ENCODE assay signal across 9 cellular contexts in genomic region chr19:48713864-48714755, GRCh38. TPM values are rescaled to one million over a fixed set of nuclear protein-coding genes. Genes with fewer than 3 reads are reported as not detected.
A peak's percentile ranks its signal among the peaks of the same experiment; 100 is the strongest.
DNase-seq lines count a peak whose midpoint lies in the region; ATAC-seq, FAIRE-seq and TF ChIP-seq lines count a peak whose summit lies in the region.
"Had no signal": no experiment of that assay in that cellular context is flagged by ENCODE, and none has a peak within 500 bp of the region (broad histone marks: within the 10 kb centered on the region; RNA-seq: fewer than 3 reads in every experiment).

No MANE protein-coding gene starts in this region.

- H3K4me3 ChIP-seq in AG09309 (ENCODE audit: control insufficient read depth, low read depth, low read length) (peak overlapping the region; percentile 86), keratinocyte (ENCODE audit: control insufficient read depth in 2 of 3, extremely low read depth in 1 of 3, insufficient read depth in 2 of 3, low read depth in 1 of 3, low read length in 3 of 3) (peak overlapping the region; percentile 71 to 94 (median 81))
- H3K4me3 ChIP-seq: SJCRH30 had no signal

- peak overlapping the region; percentile 96 for H2AFZ ChIP-seq in keratinocyte (ENCODE audit: control insufficient read depth, low read length)

- H3K4me1 ChIP-seq in keratinocyte (ENCODE audit: control insufficient read depth, extremely low read depth, insufficient read depth, low read length): peaks cover 30% of the 10 kb centered on the region
- H3K4me1 ChIP-seq: SJCRH30 had no signal

- TF ChIP-seq CTCF in AG09309 (IDR thresholded peaks at IDR 0.05; ENCODE audit: control insufficient read depth, insufficient read depth, low read depth, low read length, missing control alignments): no peak
- peak in 1 of 3 experiments; percentile 10 for TF ChIP-seq CTCF in keratinocyte (optimal IDR thresholded peaks at IDR 0.05 in 1 of 3, IDR thresholded peaks at IDR 0.05 in 1 of 3, conservative IDR thresholded peaks at IDR 0.05 in 1 of 3; ENCODE audit: extremely low read depth in 1 of 3, insufficient read depth in 2 of 3, low read length in 3 of 3)

- ATAC-seq in GM19023 (IDR thresholded peaks at IDR 0.05; ENCODE audit: unreplicated experiment) (peak; percentile 86), HG03196 (IDR thresholded peaks at IDR 0.05; ENCODE audit: unreplicated experiment) (peak; percentile 87)
- peak; percentile 91 to 92 for ATAC-seq in activated CD4-positive, CD25-positive, alpha-beta regulatory T cell treated with anti-CD3 and anti-CD28 coated beads, Interleukin-2, amount 50 U/mL, for 24 hours

- H3K4me2 ChIP-seq in keratinocyte (ENCODE audit: control insufficient read depth, extremely low read depth, insufficient read depth, low read depth, low read length): peak overlapping the region; percentile 96

- dilution Hi-C loops in keratinocyte (cut with MboI; ENCODE audit: extremely low pct_ligation_motif_present, low sequenced_read_pairs): no loop called here

- H3K27ac ChIP-seq in keratinocyte (ENCODE audit: control insufficient read depth, insufficient read depth, low read length): peak overlapping the region; percentile 71
- H3K27ac ChIP-seq: SJCRH30 had no signal

- no peaks in the 10 kb centered on the region for H3K9me1 ChIP-seq in keratinocyte (ENCODE audit: control insufficient read depth, extremely low read depth, insufficient read depth, low read length)

- H3K36me3 ChIP-seq in keratinocyte (ENCODE audit: control insufficient read depth in 2 of 2, extremely low read depth in 1 of 2, insufficient read depth in 2 of 2, low read length in 2 of 2): no peaks in the 10 kb centered on the region

- peak; percentile 75 for FAIRE-seq in keratinocyte (lab: Jason Lieb, UNC)

- H3K79me2 ChIP-seq in keratinocyte (ENCODE audit: control insufficient read depth, insufficient read depth, low read length): peaks cover 4% of the 10 kb centered on the region

- H3K9ac ChIP-seq in keratinocyte (ENCODE audit: control insufficient read depth, extremely low read depth, insufficient read depth, low read length): peak overlapping the region; percentile 80

- no peaks in the 10 kb centered on the region for H3K9me3 ChIP-seq in keratinocyte (ENCODE audit: control insufficient read depth, low read depth, low read length)
- H3K9me3 ChIP-seq: SJCRH30 had no signal

- DNase-seq in AG09309 (ENCODE audit: low read depth) (peak; percentile 96), NCI-H345 treated with DMSO at 0.1 percent for 48 hours (lab: John Stamatoyannopoulos, UW; ENCODE audit: unreplicated experiment) (peak; percentile 95), cerebellar nuclear complex (lab: John Stamatoyannopoulos, UW) (peak; percentile 95 to 97), keratinocyte (ENCODE audit: low read depth, low spot score) (peak; percentile 96)
- DNase-seq in stimulated activated CD4-positive, alpha-beta T cell treated with anti-CD3 and anti-CD28 coated beads, Interleukin-12 subunit alpha, Interleukin-12 subunit beta, amount 100 ng/mL, for 48 hours (ENCODE audit: low read depth in 2 of 3, low spot score in 1 of 3): peak; percentile 97 to 99 (median 98)

- no peaks in the 10 kb centered on the region for H3K27me3 ChIP-seq in keratinocyte (ENCODE audit: control insufficient read depth, extremely low read depth, insufficient read depth, low read length)
- H3K27me3 ChIP-seq: SJCRH30 had no signal

- no peaks in the 10 kb centered on the region for H4K20me1 ChIP-seq in keratinocyte (ENCODE audit: control insufficient read depth, extremely low read depth, insufficient read depth, low read length)

RNA-seq across cellular contexts. Expression of gene MAMSTR, which starts 5.4 kb away (rescaled TPM):
- polyA plus RNA-seq in keratinocyte: 0.35 to 0.39 TPM (median 0.37 TPM) in 3 replicates
- not detected for polyA plus RNA-seq in keratinocyte (2011; ENCODE audit: low read depth)
- 0.23 and 0.35 TPM in 2 replicates for polyA plus RNA-seq in keratinocyte (2011; cell fraction: cytosol; rRNA removed)
- polyA plus RNA-seq in keratinocyte (2011; cell fraction: nucleus; rRNA removed): 0.39 and 0.87 TPM in 2 replicates
- 0.18 and 0.55 TPM in 2 replicates for polyA plus RNA-seq in keratinocyte (2012; ENCODE audit: low replicate concordance)
- 0.48 to 1.2 TPM (median 0.66 TPM) in 3 replicates for polyA minus RNA-seq in keratinocyte
- polyA minus RNA-seq in keratinocyte (2011; cell fraction: cytosol; rRNA and poly(A)+ RNA removed): not detected
- 0.21 TPM in 1 of 2 replicates, not detected in the other for polyA minus RNA-seq in keratinocyte (2011; cell fraction: nucleus; rRNA and poly(A)+ RNA removed)

RNA-seq across cellular contexts. Expression of gene FUT2, which starts 18.3 kb away (rescaled TPM):
- 2.3 to 4.0 TPM (median 3.7 TPM) in 3 replicates for polyA plus RNA-seq in keratinocyte
- 0.39 TPM for polyA plus RNA-seq in keratinocyte (2011; ENCODE audit: low read depth)
- 2.5 and 2.8 TPM in 2 replicates for polyA plus RNA-seq in keratinocyte (2011; cell fraction: cytosol; rRNA removed)
- polyA plus RNA-seq in keratinocyte (2011; cell fraction: nucleus; rRNA removed): 8.3 and 8.5 TPM in 2 replicates
- 4.2 and 4.4 TPM in 2 replicates for polyA plus RNA-seq in keratinocyte (2012; ENCODE audit: low replicate concordance)
- 3.7 to 4.8 TPM (median 4.5 TPM) in 3 replicates for polyA minus RNA-seq in keratinocyte
- polyA minus RNA-seq in keratinocyte (2011; cell fraction: cytosol; rRNA and poly(A)+ RNA removed): 7.1 TPM
- 10.2 and 10.8 TPM in 2 replicates for polyA minus RNA-seq in keratinocyte (2011; cell fraction: nucleus; rRNA and poly(A)+ RNA removed)

RNA-seq across cellular contexts. Expression of gene RASIP1, which starts 26.3 kb away (rescaled TPM):
- polyA plus RNA-seq in keratinocyte: 2.2 to 4.8 TPM (median 2.3 TPM) in 3 replicates
- polyA plus RNA-seq in keratinocyte (2011; ENCODE audit: low read depth): 0.84 TPM
- 1.5 and 3.1 TPM in 2 replicates for polyA plus RNA-seq in keratinocyte (2011; cell fraction: cytosol; rRNA removed)
- polyA plus RNA-seq in keratinocyte (2011; cell fraction: nucleus; rRNA removed): 4.1 and 5.3 TPM in 2 replicates
- 2.1 and 4.4 TPM in 2 replicates for polyA plus RNA-seq in keratinocyte (2012; ENCODE audit: low replicate concordance)
- 1.6 to 4.1 TPM (median 1.8 TPM) in 3 replicates for polyA minus RNA-seq in keratinocyte
- polyA minus RNA-seq in keratinocyte (2011; cell fraction: cytosol; rRNA and poly(A)+ RNA removed): 3.6 TPM
- 1.1 and 1.2 TPM in 2 replicates for polyA minus RNA-seq in keratinocyte (2011; cell fraction: nucleus; rRNA and poly(A)+ RNA removed)

RNA-seq across cellular contexts. Expression of gene IZUMO1, which starts 32.6 kb away (rescaled TPM):
- 0.28 to 0.75 TPM (median 0.63 TPM) in 3 replicates for polyA plus RNA-seq in keratinocyte
- polyA plus RNA-seq in keratinocyte (2011; ENCODE audit: low read depth): not detected
- polyA plus RNA-seq in keratinocyte (2011; cell fraction: cytosol; rRNA removed): 0.07 TPM in 1 of 2 replicates, not detected in the other
- 5.4 and 5.8 TPM in 2 replicates for polyA plus RNA-seq in keratinocyte (2011; cell fraction: nucleus; rRNA removed)
- polyA plus RNA-seq in keratinocyte (2012; ENCODE audit: low replicate concordance): 0.44 and 0.63 TPM in 2 replicates
- 0.13 to 0.42 TPM (median 0.26 TPM) in 3 replicates for polyA minus RNA-seq in keratinocyte
- not detected for polyA minus RNA-seq in keratinocyte (2011; cell fraction: cytosol; rRNA and poly(A)+ RNA removed)
- polyA minus RNA-seq in keratinocyte (2011; cell fraction: nucleus; rRNA and poly(A)+ RNA removed): 1.7 and 1.9 TPM in 2 replicates

RNA-seq across cellular contexts. Expression of gene FUT1, which starts 38.3 kb away (rescaled TPM):
- polyA plus RNA-seq in keratinocyte: 3.2 to 5.3 TPM (median 3.7 TPM) in 3 replicates
- polyA plus RNA-seq in keratinocyte (2011; ENCODE audit: low read depth): 0.51 TPM
- polyA plus RNA-seq in keratinocyte (2011; cell fraction: cytosol; rRNA removed): 2.0 and 2.6 TPM in 2 replicates
- 7.1 and 7.4 TPM in 2 replicates for polyA plus RNA-seq in keratinocyte (2011; cell fraction: nucleus; rRNA removed)
- polyA plus RNA-seq in keratinocyte (2012; ENCODE audit: low replicate concordance): 2.1 and 3.3 TPM in 2 replicates
- 3.1 to 6.1 TPM (median 4.9 TPM) in 3 replicates for polyA minus RNA-seq in keratinocyte
- 4.2 TPM for polyA minus RNA-seq in keratinocyte (2011; cell fraction: cytosol; rRNA and poly(A)+ RNA removed)
- polyA minus RNA-seq in keratinocyte (2011; cell fraction: nucleus; rRNA and poly(A)+ RNA removed): 6.8 and 7.3 TPM in 2 replicates

Comparison
In these comparisons a context has a peak if more than half of its experiments do, and no peak if none do; other contexts are left out.
1. Peak in every context shown above with its lines: DNase-seq, ATAC-seq, H3K4me3 ChIP-seq and H3K27ac ChIP-seq.